ENCODE assay signal across 1 cellular context in the genomic region with DNA sequence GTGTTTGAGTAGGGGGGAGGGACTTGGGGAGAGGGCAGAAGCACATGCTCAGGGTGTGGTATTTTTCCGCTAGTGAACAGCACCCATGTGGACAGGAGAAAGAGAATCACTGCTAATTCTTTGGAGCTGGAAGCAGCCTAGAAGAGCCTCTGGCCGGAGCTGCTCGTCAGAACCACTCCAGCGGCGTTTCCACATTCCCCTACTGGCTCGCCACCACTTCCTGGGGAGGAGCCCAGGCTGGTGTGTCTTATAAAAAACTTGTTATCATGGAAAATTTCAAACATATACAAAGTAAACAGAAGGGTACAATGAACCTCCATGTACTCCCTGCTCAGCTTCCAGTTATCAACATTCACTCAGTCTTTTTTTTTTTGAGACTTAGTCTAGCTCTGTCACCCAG.
TF ChIP-seq lines count a peak whose summit lies in the region.

No MANE protein-coding gene starts in this region.

TF ChIP-seq in HCT116, 20 proteins besides CTCF, POLR2A, EP300 and RAD21:
- TF ChIP-seq, protein P1, sequence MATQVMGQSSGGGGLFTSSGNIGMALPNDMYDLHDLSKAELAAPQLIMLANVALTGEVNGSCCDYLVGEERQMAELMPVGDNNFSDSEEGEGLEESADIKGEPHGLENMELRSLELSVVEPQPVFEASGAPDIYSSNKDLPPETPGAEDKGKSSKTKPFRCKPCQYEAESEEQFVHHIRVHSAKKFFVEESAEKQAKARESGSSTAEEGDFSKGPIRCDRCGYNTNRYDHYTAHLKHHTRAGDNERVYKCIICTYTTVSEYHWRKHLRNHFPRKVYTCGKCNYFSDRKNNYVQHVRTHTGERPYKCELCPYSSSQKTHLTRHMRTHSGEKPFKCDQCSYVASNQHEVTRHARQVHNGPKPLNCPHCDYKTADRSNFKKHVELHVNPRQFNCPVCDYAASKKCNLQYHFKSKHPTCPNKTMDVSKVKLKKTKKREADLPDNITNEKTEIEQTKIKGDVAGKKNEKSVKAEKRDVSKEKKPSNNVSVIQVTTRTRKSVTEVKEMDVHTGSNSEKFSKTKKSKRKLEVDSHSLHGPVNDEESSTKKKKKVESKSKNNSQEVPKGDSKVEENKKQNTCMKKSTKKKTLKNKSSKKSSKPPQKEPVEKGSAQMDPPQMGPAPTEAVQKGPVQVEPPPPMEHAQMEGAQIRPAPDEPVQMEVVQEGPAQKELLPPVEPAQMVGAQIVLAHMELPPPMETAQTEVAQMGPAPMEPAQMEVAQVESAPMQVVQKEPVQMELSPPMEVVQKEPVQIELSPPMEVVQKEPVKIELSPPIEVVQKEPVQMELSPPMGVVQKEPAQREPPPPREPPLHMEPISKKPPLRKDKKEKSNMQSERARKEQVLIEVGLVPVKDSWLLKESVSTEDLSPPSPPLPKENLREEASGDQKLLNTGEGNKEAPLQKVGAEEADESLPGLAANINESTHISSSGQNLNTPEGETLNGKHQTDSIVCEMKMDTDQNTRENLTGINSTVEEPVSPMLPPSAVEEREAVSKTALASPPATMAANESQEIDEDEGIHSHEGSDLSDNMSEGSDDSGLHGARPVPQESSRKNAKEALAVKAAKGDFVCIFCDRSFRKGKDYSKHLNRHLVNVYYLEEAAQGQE (IDR thresholded peaks at IDR 0.05; ENCODE audit: low read depth), result no peak
- no peak for TF ChIP-seq CBX3 (IDR thresholded peaks at IDR 0.05; ENCODE audit: low read depth)
- TF ChIP-seq SP1 (IDR thresholded peaks at IDR 0.05; ENCODE audit: low read depth), result no peak
- TF ChIP-seq, protein P2, sequence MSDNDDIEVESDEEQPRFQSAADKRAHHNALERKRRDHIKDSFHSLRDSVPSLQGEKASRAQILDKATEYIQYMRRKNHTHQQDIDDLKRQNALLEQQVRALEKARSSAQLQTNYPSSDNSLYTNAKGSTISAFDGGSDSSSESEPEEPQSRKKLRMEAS (IDR thresholded peaks at IDR 0.05), result no peak
- TF ChIP-seq EZH2phosphoT487 (IDR thresholded peaks at IDR 0.05; ENCODE audit: borderline replicate concordance), result no peak
- no peak for TF ChIP-seq POLR2AphosphoS5 (IDR thresholded peaks at IDR 0.05; ENCODE audit: low read depth, low read length)
- no peak for TF ChIP-seq YY1 (IDR thresholded peaks at IDR 0.05; ENCODE audit: extremely low read depth, insufficient replicate concordance, low read depth, low read length)
- TF ChIP-seq EZH2 (IDR thresholded peaks at IDR 0.05), result no peak
- TF ChIP-seq, protein P3, sequence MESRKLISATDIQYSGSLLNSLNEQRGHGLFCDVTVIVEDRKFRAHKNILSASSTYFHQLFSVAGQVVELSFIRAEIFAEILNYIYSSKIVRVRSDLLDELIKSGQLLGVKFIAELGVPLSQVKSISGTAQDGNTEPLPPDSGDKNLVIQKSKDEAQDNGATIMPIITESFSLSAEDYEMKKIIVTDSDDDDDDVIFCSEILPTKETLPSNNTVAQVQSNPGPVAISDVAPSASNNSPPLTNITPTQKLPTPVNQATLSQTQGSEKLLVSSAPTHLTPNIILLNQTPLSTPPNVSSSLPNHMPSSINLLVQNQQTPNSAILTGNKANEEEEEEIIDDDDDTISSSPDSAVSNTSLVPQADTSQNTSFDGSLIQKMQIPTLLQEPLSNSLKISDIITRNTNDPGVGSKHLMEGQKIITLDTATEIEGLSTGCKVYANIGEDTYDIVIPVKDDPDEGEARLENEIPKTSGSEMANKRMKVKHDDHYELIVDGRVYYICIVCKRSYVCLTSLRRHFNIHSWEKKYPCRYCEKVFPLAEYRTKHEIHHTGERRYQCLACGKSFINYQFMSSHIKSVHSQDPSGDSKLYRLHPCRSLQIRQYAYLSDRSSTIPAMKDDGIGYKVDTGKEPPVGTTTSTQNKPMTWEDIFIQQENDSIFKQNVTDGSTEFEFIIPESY (IDR thresholded peaks at IDR 0.05; ENCODE audit: extremely low read depth, insufficient replicate concordance, low read length), result no peak
